8 cellular contexts compared by ENCODE assay signal in genomic region chr1:167442142-167442848, GRCh38.
DNase-seq lines count a peak whose midpoint lies in the region; ATAC-seq and TF ChIP-seq lines count a peak whose summit lies in the region.

No MANE protein-coding gene starts in this region.

- peaks cover 3% of the 10 kb centered on the region for H3K4me1 Mint-ChIP-seq in endodermal cell

- no peak overlapping the region for H3K27ac ChIP-seq in endodermal cell (ENCODE audit: low read depth, low read length)

- H3K36me3 Mint-ChIP-seq in endodermal cell (ENCODE audit: low read depth) = no peaks in the 10 kb centered on the region

- TF ChIP-seq CTCF in endodermal cell (conservative IDR thresholded peaks at IDR 0.05) = peak; percentile 95

- peaks cover 3% of the 10 kb centered on the region for H3K4me1 ChIP-seq in endodermal cell (ENCODE audit: control insufficient read depth, insufficient read depth, low read length)

- no peak overlapping the region for H3K4me3 Mint-ChIP-seq in endodermal cell

- peaks cover 41% of the 10 kb centered on the region for H3K27me3 Mint-ChIP-seq in endodermal cell (ENCODE audit: insufficient read depth)

- no peak overlapping the region for H3K9ac ChIP-seq in endodermal cell (ENCODE audit: extremely low read depth, low read length, poor library complexity, severe bottlenecking)

- peak; percentile 92 for ATAC-seq in GM19463 (IDR thresholded peaks at IDR 0.05; ENCODE audit: unreplicated experiment)
- ATAC-seq in HG03575 (IDR thresholded peaks at IDR 0.05; ENCODE audit: extremely low read depth, insufficient number of reproducible peaks, low FRiP score, unreplicated experiment) = peak; percentile 70

- no peaks in the 10 kb centered on the region for H3K9me3 Mint-ChIP-seq in endodermal cell

- no peaks in the 10 kb centered on the region for H3K9me3 ChIP-seq in endodermal cell (ENCODE audit: control insufficient read depth, low read length)

- no peaks in the 10 kb centered on the region for H3K36me3 ChIP-seq in endodermal cell (ENCODE audit: control insufficient read depth, insufficient read depth, low read length)

- H3K27me3 ChIP-seq in endodermal cell (ENCODE audit: control insufficient read depth, insufficient read depth, low read length, poor library complexity, severe bottlenecking) = peaks cover 35% of the 10 kb centered on the region

- no peak overlapping the region for H3K27ac Mint-ChIP-seq in endodermal cell

- DNase-seq in COLO668 (lab: John Stamatoyannopoulos, UW; ENCODE audit: unreplicated experiment) (peak; percentile 87), NOMO-1 (lab: John Stamatoyannopoulos, UW; ENCODE audit: unreplicated experiment in 2 of 2) (peak; percentile 55 to 69), endodermal cell (peak; percentile 97), mucosa of gallbladder (ENCODE audit: low spot score) (peak; percentile 82)
- peak in 2 of 3 experiments; percentile 55 to 63 for DNase-seq in activated CD8-positive, alpha-beta memory T cell treated with anti-CD3 and anti-CD28 coated beads for 48 hours (ENCODE audit: low read depth in 2 of 3, low spot score in 2 of 3)
- DNase-seq in stimulated activated CD8-positive, alpha-beta memory T cell treated with anti-CD3 and anti-CD28 coated beads, Interleukin-4, amount 100 ng/mL, for 4 hours (ENCODE audit: low read depth in 2 of 2, low spot score in 1 of 2) = peak; percentile 65 to 78

- 52 to 69% methylated on average over 8 to 12 of the region's 12 CpGs for WGBS in endodermal cell (ENCODE audit: insufficient coverage in 1 of 2, insufficient read length in 1 of 2), 2 experiments

- no peak overlapping the region for H3K4me3 ChIP-seq in endodermal cell (ENCODE audit: low read length)
